In genomic region chrX:14235004-14235403, GRCh38 we compare ENCODE assay signal across 34 cellular contexts.
A peak's percentile ranks its signal among the peaks of the same experiment; 100 is the strongest.
DNase-seq lines count a peak whose midpoint lies in the region; ATAC-seq, FAIRE-seq and TF ChIP-seq lines count a peak whose summit lies in the region.
"Had no signal": no experiment of that assay in that cellular context is flagged by ENCODE, and none has a peak within 500 bp of the region (broad histone marks: within the 10 kb centered on the region; RNA-seq: fewer than 3 reads in every experiment).

No MANE protein-coding gene starts in this region.

- TF ChIP-seq CTCF in NB4 (IDR thresholded peaks at IDR 0.05; ENCODE audit: low read depth, low read length) (no peak), GM12878 (IDR thresholded peaks at IDR 0.05 in 2 of 3, conservative IDR thresholded peaks at IDR 0.05 in 1 of 3; ENCODE audit: control insufficient read depth in 2 of 3, extremely low read depth in 1 of 3, insufficient read depth in 1 of 3, low read depth in 3 of 3, low read length in 3 of 3) (no peak), prostate gland (IDR thresholded peaks at IDR 0.05) (no peak)
- no peak for TF ChIP-seq CTCF in CD4-positive, alpha-beta T cell (IDR thresholded peaks at IDR 0.05)

- SMC1A ChIA-PET in GM12878 (lab: Charles Lee; ENCODE audit: uncharacterized antibody, unreplicated experiment): interaction anchor here (1.4 kb wide), 1 partner anchor 17 kb away, joined by 3 read pairs; no protein-coding TSS in a partner anchor

- intact Hi-C loops in GM12878 (cut with micrococcal nuclease; ENCODE audit: unreplicated experiment) (no loop called here), left colon (cut with DNase I, micrococcal nuclease) (no loop called here), prostate gland (cut with DNase I) (no loop called here)
- intact Hi-C loops in CD4-positive, alpha-beta T cell (cut with DNase I, micrococcal nuclease): no loop called here

- H3K9me3 ChIP-seq in GM12878 (replicated peaks; ENCODE audit: control insufficient read depth, insufficient read depth, low read length): no peaks in the 10 kb centered on the region
- H3K9me3 ChIP-seq in prostate gland: no peaks in the 10 kb centered on the region
- no peaks in the 10 kb centered on the region for H3K9me3 ChIP-seq in CD4-positive, alpha-beta T cell (ENCODE audit: control insufficient read depth, low read length)
- H3K9me3 ChIP-seq: BLaER1, colonic mucosa, pancreas had no signal

- H3K9ac ChIP-seq in GM12878 (ENCODE audit: control insufficient read depth, insufficient read depth, low read length): no peak overlapping the region
- H3K9ac ChIP-seq: BLaER1 had no signal

- TF ChIP-seq EP300 in GM12878 (IDR thresholded peaks at IDR 0.05; ENCODE audit: borderline replicate concordance in 1 of 2, control insufficient read depth in 1 of 2, low read depth in 2 of 2, low read length in 2 of 2): no peak

- H3K4me1 ChIP-seq in GM12878 (ENCODE audit: control insufficient read depth, insufficient read depth, low read length) (no peaks in the 10 kb centered on the region), prostate gland (replicated peaks) (no peaks in the 10 kb centered on the region)
- H3K4me1 ChIP-seq: BLaER1, colonic mucosa, heart left ventricle, pancreas had no signal

- 31% methylated on average over 3 of the region's 3 CpGs for WGBS in GM12878 (ENCODE audit: insufficient coverage, insufficient replicate concordance, low lambda C conversion rate, missing lambda C conversion rate)
- 49% methylated on average over 3 of the region's 3 CpGs for WGBS in prostate gland

- no peak for TF ChIP-seq POLR2A in NB4 (IDR thresholded peaks at IDR 0.05; ENCODE audit: extremely low read depth, insufficient read length)
- no peak for TF ChIP-seq POLR2A in GM12878 (IDR thresholded peaks at IDR 0.05; ENCODE audit: low read depth, low read length)
- no peak for TF ChIP-seq POLR2A in prostate gland (IDR thresholded peaks at IDR 0.05)
- no peak for TF ChIP-seq POLR2A in GM12891 (IDR thresholded peaks at IDR 0.05; ENCODE audit: low read depth, low read length)

- H3K4me1 Mint-ChIP-seq in CD4-positive, alpha-beta T cell (ENCODE audit: low read depth): no peaks in the 10 kb centered on the region
- H3K4me1 Mint-ChIP-seq: nephron progenitor cell; stimulated activated naive B cell treated with anti-CD40 and anti-IgM and Interleukin-4, amounts not matched to agents 10 μg/mL and 1 μg/mL and 100 μg/mL, for 72 hours; T-cell had no signal

- H3K4me3 ChIP-seq in NB4 (ENCODE audit: low read depth, low read length) (no peak overlapping the region), GM12878 (no peak overlapping the region), prostate gland (no peak overlapping the region)
- H3K4me3 ChIP-seq: BLaER1, cardiac muscle cell, colonic mucosa, heart left ventricle, pancreas had no signal

- no peaks in the 10 kb centered on the region for H3K79me2 ChIP-seq in GM12878 (ENCODE audit: control insufficient read depth, insufficient read depth, low read length)

- no peaks in the 10 kb centered on the region for H3K27me3 Mint-ChIP-seq in CD4-positive, alpha-beta T cell
- H3K27me3 Mint-ChIP-seq: activated naive CD8-positive, alpha-beta T cell; stimulated activated naive B cell treated with anti-CD40 and anti-IgM and Interleukin-4, amounts not matched to agents 10 μg/mL and 1 μg/mL and 100 μg/mL, for 72 hours had no signal

- H4K20me1 ChIP-seq in GM12878 (ENCODE audit: control insufficient read depth, insufficient read depth): no peaks in the 10 kb centered on the region
- H4K20me1 ChIP-seq: BLaER1 had no signal

- no peak overlapping the region for H3K27ac Mint-ChIP-seq in CD4-positive, alpha-beta T cell
- H3K27ac Mint-ChIP-seq: activated naive CD8-positive, alpha-beta T cell; nephron progenitor cell; stimulated activated naive B cell treated with anti-CD40 and anti-IgM and Interleukin-4, amounts not matched to agents 10 μg/mL and 1 μg/mL and 100 μg/mL, for 72 hours; T-cell had no signal

- no peaks in the 10 kb centered on the region for H3K9me3 Mint-ChIP-seq in CD4-positive, alpha-beta T cell

- BruUV-seq in GM12878 (replicated peaks; lab: Mats Ljungman, UMichigan): no TSS peak

- DNase-seq in ELF-1 (ENCODE audit: low read depth, low spot score): peak; percentile 26
- peak; percentile 10 for DNase-seq in NB4 (ENCODE audit: low read depth)
- DNase-seq in GM12878 (ENCODE audit: low read depth, low spot score): no peak
- peak in 1 of 2 donors; percentile 4 for DNase-seq in left colon
- no peak for DNase-seq in prostate gland (ENCODE audit: low spot score)
- no peak for DNase-seq in CD4-positive, alpha-beta T cell
- no peak for DNase-seq in GM12891 (ENCODE audit: insufficient read length, low spot score)
- DNase-seq: activated CD4-positive, alpha-beta T cell treated with anti-CD3 and anti-CD28 coated beads for 48 hours; activated CD8-positive, alpha-beta memory T cell treated with anti-CD3 and anti-CD28 coated beads for 24 hours; activated effector memory CD4-positive, alpha-beta T cell treated with anti-CD3 and anti-CD28 coated beads, Interleukin-2, amount 50 U/mL, for 16 hours; anterior cingulate cortex; colonic mucosa; effector CD8-positive, alpha-beta T cell; GDM1; GOT3; heart left ventricle; Karpas-422; kidney glomerular epithelial cell; NCI-H1436; NCI-H2081 treated with DMSO at 0.1 percent for 48 hours; NCI-H345; NCI-H69; nephron progenitor cell; pancreas; small intestine; stimulated activated naive B cell treated with anti-CD40 and anti-IgM and Interleukin-4, amounts not matched to agents 10 μg/mL and 1 μg/mL and 100 μg/mL, for 72 hours; substantia nigra; T-cell; trophoblast cell; WERI-Rb-1 had no signal

- H3K36me3 ChIP-seq in GM12878 (ENCODE audit: control insufficient read depth in 2 of 2, insufficient read depth in 2 of 2, low read length in 1 of 2): no peaks in the 10 kb centered on the region
- no peaks in the 10 kb centered on the region for H3K36me3 ChIP-seq in prostate gland
- H3K36me3 ChIP-seq: BLaER1, cardiac muscle cell, colonic mucosa, heart left ventricle, pancreas, WERI-Rb-1 had no signal

- in situ Hi-C loops in GM12878 (cut with MboI): no loop called here

- H3K27me3 ChIP-seq in GM12878 (replicated peaks in 1 of 2; ENCODE audit: control insufficient read depth in 2 of 2, insufficient read depth in 2 of 2, low read length in 1 of 2): no peaks in the 10 kb centered on the region; a peak in 1 of 4 replicates
- no peaks in the 10 kb centered on the region for H3K27me3 ChIP-seq in prostate gland (replicated peaks; ENCODE audit: insufficient read depth)
- no peaks in the 10 kb centered on the region for H3K27me3 ChIP-seq in CD4-positive, alpha-beta T cell (ENCODE audit: control insufficient read depth, insufficient read depth, low read length)
- H3K27me3 ChIP-seq: cardiac muscle cell, colonic mucosa, heart left ventricle had no signal

- no peak for TF ChIP-seq RAD21 in GM12878 (IDR thresholded peaks at IDR 0.05; ENCODE audit: insufficient read depth, low read depth, low read length)

- H3K36me3 Mint-ChIP-seq in CD4-positive, alpha-beta T cell (ENCODE audit: low read depth): no peaks in the 10 kb centered on the region
- H3K36me3 Mint-ChIP-seq: activated naive CD8-positive, alpha-beta T cell; stimulated activated naive B cell treated with anti-CD40 and anti-IgM and Interleukin-4, amounts not matched to agents 10 μg/mL and 1 μg/mL and 100 μg/mL, for 72 hours; T-cell had no signal

- no peak overlapping the region for H3K4me3 Mint-ChIP-seq in CD4-positive, alpha-beta T cell
- H3K4me3 Mint-ChIP-seq: activated naive CD8-positive, alpha-beta T cell; nephron progenitor cell; stimulated activated naive B cell treated with anti-CD40 and anti-IgM and Interleukin-4, amounts not matched to agents 10 μg/mL and 1 μg/mL and 100 μg/mL, for 72 hours; T-cell had no signal

- no peak overlapping the region for H2AFZ ChIP-seq in GM12878 (ENCODE audit: control insufficient read depth, low read depth, low read length)

- RAD21 ChIA-PET in GM12878 (lab: Charles Lee; ENCODE audit: unreplicated experiment): no interaction called here

- H3K4me2 ChIP-seq in GM12878 (ENCODE audit: control insufficient read depth, insufficient read depth): no peak overlapping the region
- H3K4me2 ChIP-seq: BLaER1 had no signal

- FAIRE-seq in GM12878 (lab: Jason Lieb, UNC): no peak
- FAIRE-seq in GM12891 (lab: Jason Lieb, UNC): no peak
- FAIRE-seq: pancreas, small intestine had no signal

- CTCF ChIA-PET in GM12878 (lab: Yijun Ruan, JAX): no interaction called here
- CTCF ChIA-PET in CD4-positive, alpha-beta T cell (lab: Charles Lee): no interaction called here

- POLR2A ChIA-PET in GM12878 (lab: Charles Lee): no interaction called here
- POLR2A ChIA-PET in CD4-positive, alpha-beta T cell (lab: Charles Lee): no interaction called here

- H3K27ac ChIP-seq in GM12878 (ENCODE audit: control insufficient read depth, insufficient read depth): no peak overlapping the region
- H3K27ac ChIP-seq in prostate gland: no peak overlapping the region
- no peak overlapping the region for H3K27ac ChIP-seq in CD4-positive, alpha-beta T cell (ENCODE audit: low read depth, low read length)
- H3K27ac ChIP-seq: BLaER1, cardiac muscle cell, colonic mucosa, heart left ventricle, pancreas, WERI-Rb-1 had no signal

- no peak for ATAC-seq in GM12878
- ATAC-seq in left colon: peak; percentile 50
- no peak for ATAC-seq in CD4-positive, alpha-beta T cell (ENCODE audit: poor library complexity)
- ATAC-seq in HG03097 (IDR thresholded peaks at IDR 0.05; ENCODE audit: low FRiP score, unreplicated experiment): no peak
- ATAC-seq: heart left ventricle; pancreas; stimulated activated naive B cell treated with anti-CD40 and anti-IgM and Interleukin-4, amounts not matched to agents 10 μg/mL and 1 μg/mL and 100 μg/mL, for 72 hours; T-cell had no signal

TF ChIP-seq in GM12891, 5 proteins besides CTCF, POLR2A, EP300 and RAD21:
- TF ChIP-seq POU2F2 (IDR thresholded peaks at IDR 0.05; ENCODE audit: low read depth, low read length): no peak
- no peak for TF ChIP-seq PAX5 (IDR thresholded peaks at IDR 0.05; ENCODE audit: insufficient read depth, low read length, severe bottlenecking)
- TF ChIP-seq POLR2AphosphoS5 (IDR thresholded peaks at IDR 0.05; ENCODE audit: low read depth, low read length): no peak
- no peak for TF ChIP-seq SPI1 (IDR thresholded peaks at IDR 0.05; ENCODE audit: low read depth, low read length)
- no peak for TF ChIP-seq TAF1 (IDR thresholded peaks at IDR 0.05; ENCODE audit: low read depth, low read length)

Comparison
In these comparisons a context has a peak if more than half of its experiments do, and no peak if none do; other contexts are left out.
1. DNase-seq: peak in ELF-1 (single experiment) and NB4 (single experiment); none in GM12878 (single experiment), prostate gland (single experiment), CD4-positive, alpha-beta T cell (0 of 10) and GM12891 (single experiment).